In the genomic region with DNA sequence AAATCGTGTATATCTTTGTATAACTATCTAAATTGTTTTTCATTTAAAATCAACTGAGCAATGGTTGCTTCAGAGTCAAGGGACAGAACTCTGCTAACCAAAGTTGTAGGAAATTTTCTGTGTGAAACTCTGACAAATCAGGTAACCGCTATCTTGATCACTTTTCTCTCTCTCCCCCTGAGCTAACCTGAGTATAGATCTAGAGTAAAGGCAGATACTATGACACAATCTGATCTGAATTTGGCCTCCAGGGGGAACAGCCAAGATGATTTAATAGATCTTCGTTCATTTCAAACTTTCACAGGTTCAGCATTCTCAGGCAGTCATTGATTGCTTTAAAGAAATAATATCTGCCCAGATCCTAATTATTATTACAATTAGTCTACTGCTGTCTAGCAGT, we compare ENCODE assay signal across 26 cellular contexts.
"Had no signal": no experiment of that assay in that cellular context is flagged by ENCODE, and none has a peak within 500 bp of the region (broad histone marks: within the 10 kb centered on the region; RNA-seq: fewer than 3 reads in every experiment).

No MANE protein-coding gene starts in this region.

- DNase-seq: Kasumi-1; NCI-H1092; NCI-H1105 treated with DMSO at 0.1 percent for 48 hours; NCI-H1417 treated with DMSO at 0.1 percent for 48 hours; NCI-H146; NCI-H1694 treated with DMSO at 0.1 percent for 48 hours; NCI-H1930; NCI-H2081; NCI-H2171; NCI-H226; NCI-H446; NCI-H510A; NCI-H524 treated with DMSO at 0.1 percent for 48 hours; NCI-H69; NCI-H774; NK-92 treated with Interleukin-12 subunit alpha and Interleukin-12 subunit beta, amount 100 ng/mL, for 24 hours; PC-3; SHP77; SK-N-SH; SW 1271 had no signal

- H3K9me3 ChIP-seq: SK-N-SH had no signal

- H3K4me2 ChIP-seq: KMS-11, SK-N-SH had no signal

- H3K27ac ChIP-seq: KMS-11, RWPE1 had no signal

- H3K4me3 Mint-ChIP-seq: IgD-negative memory B cell had no signal

- H3K36me3 Mint-ChIP-seq: IgD-negative memory B cell had no signal

- H3K4me1 Mint-ChIP-seq: IgD-negative memory B cell had no signal

- H3K4me3 ChIP-seq: K562 had no signal

- H3K9ac ChIP-seq: KMS-11, SK-N-SH had no signal

- H3K27ac Mint-ChIP-seq: IgD-negative memory B cell had no signal

- H3K27me3 Mint-ChIP-seq: IgD-negative memory B cell had no signal

- ATAC-seq: HepG2, K562, Panc1, PC-3 had no signal
